9 cellular contexts compared by ENCODE assay signal in genomic region chr1:192545781-192546521, GRCh38. TPM values are rescaled to one million over a fixed set of nuclear protein-coding genes. Genes with fewer than 3 reads are reported as not detected.
DNase-seq lines count a peak whose midpoint lies in the region; ATAC-seq, FAIRE-seq and TF ChIP-seq lines count a peak whose summit lies in the region.
"Had no signal": no experiment of that assay in that cellular context is flagged by ENCODE, and none has a peak within 500 bp of the region (broad histone marks: within the 10 kb centered on the region; RNA-seq: fewer than 3 reads in every experiment).

No MANE protein-coding gene starts in this region.

- H3K4me1 Mint-ChIP-seq in H9, result peaks cover 0 to 16% of the 10 kb centered on the region in 2 experiments; a peak in 2 of 4 replicates

- no peak overlapping the region for H2AFZ ChIP-seq in trophoblast cell (ENCODE audit: insufficient read depth, low read length, poor library complexity)
- H2AFZ ChIP-seq in H9 (ENCODE audit: low read length), result no peak overlapping the region

- H2BK5ac ChIP-seq in trophoblast cell (ENCODE audit: low read depth, low read length, poor library complexity) (no peak overlapping the region), H9 (ENCODE audit: insufficient read length, low read length) (no peak overlapping the region)

- H3K27ac Mint-ChIP-seq in H9, result no peak overlapping the region
- H3K27ac Mint-ChIP-seq: activated naive CD4-positive, alpha-beta T cell treated with anti-CD3 and anti-CD28 coated beads, Interleukin-2, amount 50 U/mL, for 72 hours had no signal

- no peak overlapping the region for H3K18ac ChIP-seq in trophoblast cell (ENCODE audit: low read length)
- no peak overlapping the region for H3K18ac ChIP-seq in H9 (ENCODE audit: insufficient read length, low read depth, low read length)

- H3K23me2 ChIP-seq in H9 (ENCODE audit: insufficient read length, low read depth, low read length, poor library complexity, severe bottlenecking), result no peaks in the 10 kb centered on the region

- H3K9ac ChIP-seq in trophoblast cell (ENCODE audit: low read length) (no peak overlapping the region), H9 (ENCODE audit: extremely low read depth, insufficient read length, low read length) (no peak overlapping the region)

- peaks cover 5% of the 10 kb centered on the region for H3K79me1 ChIP-seq in trophoblast cell (ENCODE audit: low read length)
- no peaks in the 10 kb centered on the region for H3K79me1 ChIP-seq in H9 (ENCODE audit: insufficient read depth, low read depth, low read length, poor library complexity, severe bottlenecking)

- H3K23ac ChIP-seq in trophoblast cell (ENCODE audit: low read length) (no peak overlapping the region), H9 (ENCODE audit: insufficient read length, low read depth, low read length) (no peak overlapping the region)

- H2BK120ac ChIP-seq in trophoblast cell (ENCODE audit: insufficient read depth, low read length, poor library complexity), result no peak overlapping the region
- no peak overlapping the region for H2BK120ac ChIP-seq in H9 (ENCODE audit: low read depth, low read length, poor library complexity, severe bottlenecking)

- no peak overlapping the region for H2BK20ac ChIP-seq in H9 (ENCODE audit: low read depth, low read length, poor library complexity, severe bottlenecking)

- no peak overlapping the region for H4K8ac ChIP-seq in trophoblast cell (ENCODE audit: low read depth, low read length)
- no peak overlapping the region for H4K8ac ChIP-seq in H9 (replicated peaks; ENCODE audit: insufficient read length, low read depth, low read length)

- peak; percentile 33 for FAIRE-seq in TTC549 (lab: Jason Lieb, UNC)

- no peak overlapping the region for H3K14ac ChIP-seq in trophoblast cell (ENCODE audit: low read length)
- no peak overlapping the region for H3K14ac ChIP-seq in H9 (ENCODE audit: insufficient read depth, low read length)

- intact Hi-C loops in left ventricle myocardium inferior (cut with micrococcal nuclease), result no loop called here

- H4K91ac ChIP-seq in trophoblast cell (ENCODE audit: low read depth, low read length), result no peak overlapping the region
- no peak overlapping the region for H4K91ac ChIP-seq in H9 (ENCODE audit: insufficient read length, low read depth, low read length)

- H3K79me2 ChIP-seq in trophoblast cell (ENCODE audit: control insufficient read depth, insufficient read depth, low read length, poor library complexity) (no peaks in the 10 kb centered on the region), H9 (ENCODE audit: insufficient read depth, low read length) (no peaks in the 10 kb centered on the region)

- H3K36me3 Mint-ChIP-seq in H9 (ENCODE audit: insufficient read depth in 1 of 3, low read depth in 3 of 3), result no peaks in the 10 kb centered on the region
- H3K36me3 Mint-ChIP-seq: activated naive CD4-positive, alpha-beta T cell treated with anti-CD3 and anti-CD28 coated beads, Interleukin-2, amount 50 U/mL, for 72 hours had no signal

- H3K27me3 ChIP-seq in cardiac muscle cell (no peaks in the 10 kb centered on the region), left ventricle myocardium inferior (ENCODE audit: low read depth) (no peaks in the 10 kb centered on the region), trophoblast cell (ENCODE audit: insufficient read depth, low read length) (no peaks in the 10 kb centered on the region), H9 (ENCODE audit: insufficient read depth, low read length) (no peaks in the 10 kb centered on the region)

- H3K36me3 ChIP-seq in cardiac muscle cell (no peaks in the 10 kb centered on the region), left ventricle myocardium inferior (no peaks in the 10 kb centered on the region), trophoblast cell (ENCODE audit: control insufficient read depth in 1 of 2, insufficient read depth in 2 of 2, low read length in 2 of 2) (no peaks in the 10 kb centered on the region)

- H2BK15ac ChIP-seq in H9 (ENCODE audit: low read depth, low read length), result no peak overlapping the region

- H4K20me1 ChIP-seq in H9 (ENCODE audit: control insufficient read depth, insufficient read depth, insufficient read length), result no peaks in the 10 kb centered on the region

- H2AK5ac ChIP-seq in trophoblast cell (ENCODE audit: low read length) (no peak overlapping the region), H9 (ENCODE audit: insufficient read length, low read length) (no peak overlapping the region)

- no peak overlapping the region for H4K5ac ChIP-seq in H9 (ENCODE audit: insufficient read length, low read depth, low read length)

- ATAC-seq in HG03135 (IDR thresholded peaks at IDR 0.05; ENCODE audit: unreplicated experiment), result peak; percentile 53

- H2BK12ac ChIP-seq in trophoblast cell (ENCODE audit: low read length) (no peak overlapping the region), H9 (ENCODE audit: insufficient read length, low read depth, low read length) (no peak overlapping the region)

- WGBS in trophoblast cell (ENCODE audit: extremely low coverage, insufficient coverage, insufficient read length), result no CpG with 5 or more reads among the region's 3 CpGs
- WGBS in H9 (ENCODE audit: extremely low coverage, insufficient read length, low lambda C conversion rate), result no CpG with 5 or more reads among the region's 3 CpGs

- peaks cover 4% of the 10 kb centered on the region for H3K4me1 ChIP-seq in cardiac muscle cell (ENCODE audit: low read depth)
- H3K4me1 ChIP-seq in left ventricle myocardium inferior, result no peaks in the 10 kb centered on the region
- peaks cover 0 to 5% of the 10 kb centered on the region in 2 experiments for H3K4me1 ChIP-seq in trophoblast cell (ENCODE audit: control insufficient read depth in 1 of 2, insufficient read depth in 2 of 2, low read length in 2 of 2)
- no peaks in the 10 kb centered on the region for H3K4me1 ChIP-seq in H9 (ENCODE audit: insufficient read depth, low read length)

- H3K4ac ChIP-seq in trophoblast cell (ENCODE audit: low read depth, low read length), result no peak overlapping the region
- no peak overlapping the region for H3K4ac ChIP-seq in H9 (ENCODE audit: low read depth, low read length)

- H3K4me2 ChIP-seq in trophoblast cell (ENCODE audit: low read length), result no peak overlapping the region
- H3K4me2 ChIP-seq in H9 (ENCODE audit: insufficient read depth, insufficient read length, low read length), result no peak overlapping the region

- H3K27me3 Mint-ChIP-seq in H9 (ENCODE audit: low read depth), result no peaks in the 10 kb centered on the region

- H3T11ph ChIP-seq in H9 (ENCODE audit: low read length), result no peak overlapping the region

- no peak overlapping the region for H3K4me3 ChIP-seq in cardiac muscle cell
- no peak overlapping the region for H3K4me3 ChIP-seq in left ventricle myocardium inferior
- H3K4me3 ChIP-seq in trophoblast cell (ENCODE audit: low read depth, low read length), result no peak overlapping the region

- H3K56ac ChIP-seq in H9 (ENCODE audit: insufficient read length, low read depth, low read length), result no peak overlapping the region

- H3K4me3 Mint-ChIP-seq in H9, result no peak overlapping the region

- DNase-seq in cardiac muscle cell (ENCODE audit: low read depth in 1 of 2, low spot score in 1 of 2) (peak in 1 of 2 donors; percentile 68), left ventricle myocardium inferior (no peak), trophoblast cell (peak; percentile 38 to 88), iPS-NIHi7 (ENCODE audit: extremely low spot score) (no peak), H9 (no peak), NCI-H2196 treated with DMSO at 0.1 percent for 48 hours (lab: John Stamatoyannopoulos, UW; ENCODE audit: unreplicated experiment) (no peak)

- TF ChIP-seq CTCF in cardiac muscle cell (IDR thresholded peaks at IDR 0.05; ENCODE audit: low read depth, low read length), result peak; percentile 29
- TF ChIP-seq CTCF in left ventricle myocardium inferior (IDR thresholded peaks at IDR 0.05; ENCODE audit: borderline replicate concordance), result no peak
- TF ChIP-seq CTCF in H9 (conservative IDR thresholded peaks at IDR 0.05), result no peak; the same call in 2 of the 3 replicates

- H3K9me3 ChIP-seq in cardiac muscle cell (ENCODE audit: low read depth) (no peaks in the 10 kb centered on the region), left ventricle myocardium inferior (replicated peaks) (no peaks in the 10 kb centered on the region), trophoblast cell (ENCODE audit: insufficient read depth, low read depth, low read length) (no peaks in the 10 kb centered on the region), H9 (ENCODE audit: control insufficient read depth, low read depth, low read length) (no peaks in the 10 kb centered on the region)

- H4K12ac ChIP-seq in trophoblast cell (ENCODE audit: low read depth, low read length), result no peak overlapping the region

- H3K27ac ChIP-seq in cardiac muscle cell, result no peak overlapping the region
- H3K27ac ChIP-seq in left ventricle myocardium inferior (replicated peaks), result no peak overlapping the region
- H3K27ac ChIP-seq in trophoblast cell (ENCODE audit: low read depth, low read length), result no peak overlapping the region
- no peak overlapping the region for H3K27ac ChIP-seq in H9 (ENCODE audit: insufficient read length, low read depth, low read length)

- H3K9me3 Mint-ChIP-seq in H9, result no peaks in the 10 kb centered on the region
- H3K9me3 Mint-ChIP-seq: activated naive CD4-positive, alpha-beta T cell treated with anti-CD3 and anti-CD28 coated beads, Interleukin-2, amount 50 U/mL, for 72 hours had no signal

RNA-seq across cellular contexts. Expression of gene RGS1, which starts 29.6 kb away (rescaled TPM):
- total RNA-seq in cardiac muscle cell (not detected in 2 replicates), left ventricle myocardium inferior (0.74 TPM), H9 (2021) (not detected in 2 replicates)
- 0.12 TPM in 1 of 2 replicates, not detected in the other for polyA plus RNA-seq in cardiac muscle cell
- polyA plus RNA-seq in trophoblast cell (2013), result 1.3 and 1.7 TPM in 2 replicates

Comparison
In these comparisons a context has a peak if more than half of its experiments do, and no peak if none do; other contexts are left out.
1. DNase-seq: peak in trophoblast cell (2 of 2); none in left ventricle myocardium inferior (single experiment), iPS-NIHi7 (single experiment), H9 (single experiment) and NCI-H2196 treated with DMSO at 0.1 percent for 48 hours (single experiment).